13 cellular contexts compared by ENCODE assay signal in the genomic region with DNA sequence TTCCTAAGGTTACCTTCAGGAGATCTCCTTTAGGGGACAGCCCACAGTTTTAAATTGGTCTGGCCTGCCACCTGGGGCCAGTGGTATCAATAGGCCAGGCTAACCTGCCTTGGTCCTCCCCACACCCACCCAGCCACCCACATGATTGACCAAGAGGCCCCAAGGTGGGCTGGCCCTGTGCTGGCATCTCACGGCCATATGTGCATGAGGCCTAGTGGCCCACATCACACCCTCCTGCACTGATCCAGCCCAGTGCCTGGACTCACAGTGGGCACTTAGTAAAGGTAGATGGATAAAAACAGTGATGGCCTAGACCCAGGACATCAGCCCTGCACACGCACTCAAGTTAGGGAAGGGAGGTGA.
A peak's percentile ranks its signal among the peaks of the same experiment; 100 is the strongest.
DNase-seq lines count a peak whose midpoint lies in the region; ATAC-seq, FAIRE-seq and TF ChIP-seq lines count a peak whose summit lies in the region.
"Had no signal": no experiment of that assay in that cellular context is flagged by ENCODE, and none has a peak within 500 bp of the region (broad histone marks: within the 10 kb centered on the region; RNA-seq: fewer than 3 reads in every experiment).

No MANE protein-coding gene starts in this region.

- H3K18ac ChIP-seq in H1 (ENCODE audit: extremely low read depth, low read length), result no peak overlapping the region
- no peak overlapping the region for H3K18ac ChIP-seq in neuronal stem cell (ENCODE audit: low read length)

- POLR2A ChIA-PET in H1 (lab: Charles Lee; ENCODE audit: partially characterized antibody), result no interaction called here

- TF ChIP-seq CTCF in right atrium auricular region (IDR thresholded peaks at IDR 0.05) (no peak), H1 (IDR thresholded peaks at IDR 0.05; ENCODE audit: control extremely low read depth in 1 of 3, insufficient read depth in 1 of 3, low read depth in 1 of 3, low read length in 3 of 3) (no peak), vagina (IDR thresholded peaks at IDR 0.05) (no peak)

- CTCF ChIA-PET in H1 (lab: Charles Lee; ENCODE audit: partially characterized antibody), result interaction anchor here (0.8 to 1.9 kb wide), 8 partner anchors 10 to 211 kb away, joined by 3 to 10 read pairs (median 4); no protein-coding TSS in a partner anchor

- H3K4me1 ChIP-seq in right atrium auricular region (no peaks in the 10 kb centered on the region), H1 (replicated peaks in 1 of 4; ENCODE audit: control insufficient read depth in 3 of 4, insufficient read depth in 4 of 4, low read length in 3 of 4) (no peaks in the 10 kb centered on the region; a peak in 2 of 7 replicates), neuronal stem cell (ENCODE audit: control insufficient read depth in 2 of 2, insufficient read depth in 1 of 2, low read depth in 1 of 2, low read length in 2 of 2) (peaks cover 0 to 6% of the 10 kb centered on the region in 2 donors), vagina (peaks cover 9% of the 10 kb centered on the region), Karpas-422 (ENCODE audit: low read length) (peaks cover 21% of the 10 kb centered on the region)

- H3K9ac ChIP-seq in H1 (replicated peaks in 1 of 4; ENCODE audit: extremely low read depth in 1 of 4, low read depth in 3 of 4, low read length in 3 of 4) (no peak overlapping the region), neuronal stem cell (ENCODE audit: low read depth, low read length, poor library complexity) (no peak overlapping the region), Karpas-422 (ENCODE audit: low read length) (no peak overlapping the region)

- H4K8ac ChIP-seq in H1 (ENCODE audit: extremely low read depth, insufficient read depth, low read length), result no peak overlapping the region
- no peak overlapping the region for H4K8ac ChIP-seq in neuronal stem cell (ENCODE audit: low read depth, low read length)

- peaks cover 0 to 3% of the 10 kb centered on the region in 2 experiments for H4K20me1 ChIP-seq in H1 (replicated peaks in 1 of 2; ENCODE audit: control insufficient read depth in 1 of 2, insufficient read depth in 2 of 2, low read length in 2 of 2)
- no peaks in the 10 kb centered on the region for H4K20me1 ChIP-seq in Karpas-422 (ENCODE audit: insufficient read depth, low read depth, low read length)

- no peak overlapping the region for H2BK20ac ChIP-seq in H1 (ENCODE audit: low read length)

- no peak overlapping the region for H4K91ac ChIP-seq in H1 (replicated peaks; ENCODE audit: insufficient read length, low read length)
- no peak overlapping the region for H4K91ac ChIP-seq in neuronal stem cell (ENCODE audit: low read depth, low read length, poor library complexity)

- no peak for TF ChIP-seq RAD21 in H1 (IDR thresholded peaks at IDR 0.05 in 1 of 2, conservative IDR thresholded peaks at IDR 0.05 in 1 of 2; ENCODE audit: low read depth in 2 of 2, low read length in 2 of 2)

- H3K4me2 ChIP-seq in H1 (ENCODE audit: insufficient read depth in 1 of 2, low read depth in 2 of 2, low read length in 2 of 2) (no peak overlapping the region), neuronal stem cell (ENCODE audit: insufficient read depth, low read length, poor library complexity, severe bottlenecking) (no peak overlapping the region), Karpas-422 (ENCODE audit: low read depth, low read length, poor library complexity, severe bottlenecking) (no peak overlapping the region)

- no peak for ATAC-seq in Right ventricle myocardium superior (ENCODE audit: poor library complexity)
- ATAC-seq in GM21723 (IDR thresholded peaks at IDR 0.05; ENCODE audit: unreplicated experiment), result no peak

- H2AK5ac ChIP-seq in H1 (ENCODE audit: low read depth, low read length), result no peak overlapping the region
- H2AK5ac ChIP-seq in neuronal stem cell (ENCODE audit: low read depth, low read length), result peak overlapping the region; percentile 2

- H3K9me3 ChIP-seq in right atrium auricular region, result no peaks in the 10 kb centered on the region
- no peaks in the 10 kb centered on the region for H3K9me3 ChIP-seq in H1 (ENCODE audit: insufficient read depth in 2 of 2, low read depth in 1 of 2, low read length in 1 of 2)
- no peaks in the 10 kb centered on the region for H3K9me3 ChIP-seq in neuronal stem cell (replicated peaks in 1 of 2; ENCODE audit: control insufficient read depth in 2 of 2, insufficient read depth in 1 of 2, low read depth in 1 of 2, low read length in 2 of 2)
- H3K9me3 ChIP-seq in vagina, result no peaks in the 10 kb centered on the region
- no peaks in the 10 kb centered on the region for H3K9me3 ChIP-seq in Karpas-422 (ENCODE audit: low read length)

- H4K5ac ChIP-seq in H1 (ENCODE audit: insufficient read length, low read depth, low read length), result no peak overlapping the region

- no peak overlapping the region for H3K56ac ChIP-seq in H1 (replicated peaks; ENCODE audit: insufficient read length, low read depth, low read length)

- TF ChIP-seq EP300 in H1 (IDR thresholded peaks at IDR 0.05; ENCODE audit: borderline replicate concordance in 1 of 2, low read depth in 2 of 2, low read length in 2 of 2), result no peak

- H3K4me3 ChIP-seq in right atrium auricular region (no peak overlapping the region), H1 (ENCODE audit: extremely low read depth in 1 of 4, insufficient read depth in 2 of 4, low read depth in 3 of 4, low read length in 4 of 4) (no peak overlapping the region), neuronal stem cell (ENCODE audit: low read length in 2 of 2) (no peak overlapping the region), vagina (no peak overlapping the region), Karpas-422 (ENCODE audit: low read length) (no peak overlapping the region)

- no peak for FAIRE-seq in H1 (lab: Jason Lieb, UNC)

- no peaks in the 10 kb centered on the region for H3K9me2 ChIP-seq in Karpas-422 (replicated peaks; ENCODE audit: insufficient read depth, low read length)

- WGBS in H1 (ENCODE audit: extremely low coverage in 1 of 2, insufficient coverage in 1 of 2, insufficient read length in 1 of 2, insufficient replicate concordance in 2 of 2, low coverage in 1 of 2, low lambda C conversion rate in 2 of 2, missing lambda C conversion rate in 1 of 2), 2 experiments, result 85% methylated on average over 2 of the region's 2 CpGs; no CpG with 5 or more reads in 1 of the 2 experiments
- no CpG with 5 or more reads among the region's 2 CpGs for WGBS in neuronal stem cell (ENCODE audit: extremely low coverage in 2 of 2, insufficient read length in 2 of 2, insufficient replicate concordance in 1 of 2), 2 donors

- H2BK120ac ChIP-seq in H1 (replicated peaks; ENCODE audit: low read depth, low read length) (no peak overlapping the region), neuronal stem cell (ENCODE audit: low read depth, low read length) (no peak overlapping the region)

- H2BK5ac ChIP-seq in H1 (ENCODE audit: low read depth, low read length) (no peak overlapping the region), neuronal stem cell (ENCODE audit: low read length) (no peak overlapping the region)

- intact Hi-C loops in Right ventricle myocardium superior (cut with DNase I), result no loop called here
- intact Hi-C loops in vagina (cut with DNase I), result no loop called here

- H3K23ac ChIP-seq in H1 (ENCODE audit: insufficient read length), result no peak overlapping the region
- H3K23ac ChIP-seq in neuronal stem cell (ENCODE audit: low read depth, low read length, poor library complexity), result no peak overlapping the region

- TF ChIP-seq POLR2A in H1 (IDR thresholded peaks at IDR 0.05; ENCODE audit: control extremely low read depth in 1 of 2, low read depth in 2 of 2, low read length in 2 of 2) (no peak), vagina (IDR thresholded peaks at IDR 0.05) (no peak)

- no peak overlapping the region for H3K14ac ChIP-seq in H1 (ENCODE audit: insufficient read length)
- peak overlapping the region; percentile 72 for H3K14ac ChIP-seq in neuronal stem cell (ENCODE audit: low read length)

- no peak overlapping the region for H3K4ac ChIP-seq in H1 (replicated peaks; ENCODE audit: insufficient read length, low read depth, low read length)
- H3K4ac ChIP-seq in neuronal stem cell (ENCODE audit: low read length), result no peak overlapping the region

- H3K27ac ChIP-seq in right atrium auricular region (no peak overlapping the region), H1 (ENCODE audit: low read depth, low read length) (no peak overlapping the region), neuronal stem cell (replicated peaks; ENCODE audit: low read length) (no peak overlapping the region), vagina (peak overlapping the region; percentile 76), Karpas-422 (ENCODE audit: low read length) (no peak overlapping the region)

- no peaks in the 10 kb centered on the region for H3K27me3 ChIP-seq in right atrium auricular region
- H3K27me3 ChIP-seq in H1 (replicated peaks in 1 of 4; ENCODE audit: control insufficient read depth in 3 of 4, extremely low read depth in 1 of 4, insufficient read depth in 3 of 4, low read length in 3 of 4), result 0 out of 7 replicates have a peak, but pooled peaks cover 0 to 2% (median 0%) of the 10 kb centered on the region in 4 experiments
- peaks cover 0 to 25% (median 0%) of the 10 kb centered on the region in 3 experiments for H3K27me3 ChIP-seq in neuronal stem cell (ENCODE audit: control insufficient read depth in 3 of 3, insufficient read depth in 3 of 3, low read depth in 1 of 3, low read length in 3 of 3)
- no peaks in the 10 kb centered on the region for H3K27me3 ChIP-seq in vagina
- H3K27me3 ChIP-seq in Karpas-422 (ENCODE audit: low read length), result no peaks in the 10 kb centered on the region

- no peak overlapping the region for H2BK15ac ChIP-seq in H1 (ENCODE audit: low read length)
- no peak overlapping the region for H2BK15ac ChIP-seq in neuronal stem cell (ENCODE audit: low read length)

- H3K36me3 ChIP-seq in right atrium auricular region (no peaks in the 10 kb centered on the region), H1 (ENCODE audit: control insufficient read depth in 2 of 4, insufficient read depth in 4 of 4, low read length in 3 of 4) (no peaks in the 10 kb centered on the region), neuronal stem cell (replicated peaks in 1 of 2; ENCODE audit: control insufficient read depth in 2 of 2, insufficient read depth in 2 of 2, low read length in 2 of 2) (no peaks in the 10 kb centered on the region), vagina (no peaks in the 10 kb centered on the region), Karpas-422 (ENCODE audit: insufficient read depth, low read length) (no peaks in the 10 kb centered on the region)

- H2BK12ac ChIP-seq in H1 (ENCODE audit: low read depth, low read length) (peak overlapping the region; percentile 23; the same call in 1 of the 2 replicates), neuronal stem cell (ENCODE audit: low read length) (no peak overlapping the region)

- H3K79me1 ChIP-seq in H1 (ENCODE audit: low read depth, low read length) (no peaks in the 10 kb centered on the region), neuronal stem cell (ENCODE audit: low read depth, low read length) (no peaks in the 10 kb centered on the region)

- no peak overlapping the region for H2AFZ ChIP-seq in H1 (ENCODE audit: low read length)
- H2AFZ ChIP-seq in neuronal stem cell (ENCODE audit: low read length), result no peak overlapping the region
- no peak overlapping the region for H2AFZ ChIP-seq in Karpas-422 (ENCODE audit: low read length)

- H3K23me2 ChIP-seq in H1 (ENCODE audit: low read depth, low read length), result peaks cover 4% of the 10 kb centered on the region; the same call in 1 of the 2 replicates

- DNase-seq in Right ventricle myocardium superior (peak; percentile 13), right atrium auricular region (ENCODE audit: low spot score) (no peak), H1 (ENCODE audit: low read depth in 1 of 2, low spot score in 2 of 2) (no peak), neuronal stem cell (ENCODE audit: low spot score) (no peak), vagina (ENCODE audit: extremely low spot score in 2 of 2) (no peak), SW 1271 (lab: John Stamatoyannopoulos, UW) (no peak), Karpas-422 (no peak)
- DNase-seq: COR-L47, NCI-H1048, NCI-H2107, NCI-H345, NCI-H526 treated with DMSO at 0.1 percent for 48 hours had no signal

- H3K79me2 ChIP-seq in H1 (ENCODE audit: control insufficient read depth in 1 of 2, insufficient read depth in 2 of 2, low read length in 2 of 2) (no peaks in the 10 kb centered on the region), Karpas-422 (ENCODE audit: low read length) (no peaks in the 10 kb centered on the region)
